ENCODE assay signal across 21 cellular contexts in genomic region chr14:31921741-31922140, GRCh38.
"Had no signal": no experiment of that assay in that cellular context is flagged by ENCODE, and none has a peak within 500 bp of the region (broad histone marks: within the 10 kb centered on the region; RNA-seq: fewer than 3 reads in every experiment).

No MANE protein-coding gene starts in this region.

- H3K79me2 ChIP-seq: hepatocyte had no signal

- DNase-seq: activated CD4-positive, alpha-beta T cell treated with anti-CD3 and anti-CD28 coated beads for 4 hours; activated CD4-positive, alpha-beta T cell treated with anti-CD3 and anti-CD28 coated beads, Interleukin-2, amount 50 U/mL, for 4 hours; activated CD4-positive, CD25-positive, alpha-beta regulatory T cell; activated naive CD4-positive, alpha-beta T cell; activated T-cell treated with anti-CD3 and anti-CD28 coated beads for 4 hours; activated T-cell treated with anti-CD3 and anti-CD28 coated beads, Interleukin-2, amount 50 U/mL, for 72 hours; aorta; body of pancreas; dorsolateral prefrontal cortex; effector memory CD4-positive, alpha-beta T cell; gastrocnemius medialis; islet precursor cell; left ventricle myocardium superior; mucosa of descending colon; spleen; stimulated activated naive CD8-positive, alpha-beta T cell treated with anti-CD3 and anti-CD28 coated beads, Interleukin-15, Interleukin-2, amounts not matched to agents 100 U/mL and 50 U/mL, for 24 hours; testis; transverse colon had no signal

- H3K36me3 ChIP-seq: gastrocnemius medialis, right atrium auricular region, spleen, transverse colon had no signal

- H3K4me1 ChIP-seq: testis had no signal

- H2AFZ ChIP-seq: hepatocyte had no signal

- H3K9me3 ChIP-seq: body of pancreas, gastrocnemius medialis, mucosa of descending colon, right atrium auricular region, spleen, testis, transverse colon had no signal

- H3K4me3 ChIP-seq: body of pancreas, coronary artery, dorsolateral prefrontal cortex, gastrocnemius medialis, hepatocyte, mucosa of descending colon, right atrium auricular region, spleen, testis, transverse colon had no signal

- H3K27me3 ChIP-seq: body of pancreas, dorsolateral prefrontal cortex, gastrocnemius medialis, hepatocyte, right atrium auricular region, spleen, testis, transverse colon had no signal

- H3K27ac ChIP-seq: body of pancreas, coronary artery, gastrocnemius medialis, hepatocyte, right atrium auricular region, spleen, testis, transverse colon had no signal

- H3K4me2 ChIP-seq: hepatocyte had no signal
